ENCODE assay signal across 26 cellular contexts in the genomic region with DNA sequence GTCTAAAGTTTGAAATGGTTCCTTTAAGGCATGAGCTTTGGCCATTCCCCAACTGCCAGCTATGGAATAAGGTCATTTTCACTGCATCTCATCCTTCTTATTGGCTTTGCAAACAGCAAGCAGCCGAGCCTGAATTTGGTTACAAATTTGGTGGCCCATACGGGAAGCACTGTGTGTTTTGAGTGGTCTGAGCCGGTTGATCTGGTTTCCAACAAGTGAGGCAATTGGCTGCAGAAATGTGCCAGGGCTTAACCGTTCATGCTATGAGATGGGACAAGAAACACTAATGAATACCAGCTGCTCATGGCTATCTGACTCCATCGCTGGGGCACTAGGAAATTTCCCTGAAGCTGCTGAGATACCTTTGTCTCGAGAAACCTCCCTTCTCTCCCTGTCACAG. TPM values are rescaled to one million over a fixed set of nuclear protein-coding genes. Genes with fewer than 3 reads are reported as not detected.
DNase-seq lines count a peak whose midpoint lies in the region; ATAC-seq, FAIRE-seq and TF ChIP-seq lines count a peak whose summit lies in the region.
"Had no signal": no experiment of that assay in that cellular context is flagged by ENCODE, and none has a peak within 500 bp of the region (broad histone marks: within the 10 kb centered on the region; RNA-seq: fewer than 3 reads in every experiment).

No MANE protein-coding gene starts in this region.

- TF ChIP-seq CTCF in H1 (IDR thresholded peaks at IDR 0.05; ENCODE audit: control extremely low read depth in 1 of 3, insufficient read depth in 1 of 3, low read depth in 1 of 3, low read length in 3 of 3) (no peak), lower lobe of right lung (IDR thresholded peaks at IDR 0.05) (no peak), stomach (IDR thresholded peaks at IDR 0.05) (no peak), endothelial cell (IDR thresholded peaks at IDR 0.05; ENCODE audit: unreplicated experiment) (no peak), suprapubic skin (IDR thresholded peaks at IDR 0.05) (no peak), PC-3 (conservative IDR thresholded peaks at IDR 0.05; ENCODE audit: low read depth, low read length) (no peak), coronary artery (IDR thresholded peaks at IDR 0.05) (no peak)

- H3K27me3 ChIP-seq in H1 (replicated peaks in 1 of 4; ENCODE audit: control insufficient read depth in 3 of 4, extremely low read depth in 1 of 4, insufficient read depth in 3 of 4, low read length in 3 of 4) = no peaks in the 10 kb centered on the region
- H3K27me3 ChIP-seq in lower lobe of right lung (ENCODE audit: low read depth) = no peaks in the 10 kb centered on the region
- H3K27me3 ChIP-seq in stomach = no peaks in the 10 kb centered on the region
- H3K27me3 ChIP-seq in suprapubic skin = no peaks in the 10 kb centered on the region
- H3K27me3 ChIP-seq in PC-3 (ENCODE audit: low read length) = 0 out of 2 replicates have a peak, but pooled peaks cover 6% of the 10 kb centered on the region
- H3K27me3 ChIP-seq: BLaER1 treated with 17β-estradiol and CSF1 and Interleukin-3, amounts not matched to agents 10 nM and 100 nM had no signal

- H3K23me2 ChIP-seq in H1 (ENCODE audit: low read depth, low read length) = no peaks in the 10 kb centered on the region

- H3K27ac ChIP-seq in H1 (ENCODE audit: low read depth, low read length) (no peak overlapping the region), lower lobe of right lung (no peak overlapping the region), stomach (peak overlapping the region in 1 of 5 donors; percentile 24), suprapubic skin (no peak overlapping the region), PC-3 (ENCODE audit: low read length) (no peak overlapping the region), coronary artery (no peak overlapping the region)
- H3K27ac ChIP-seq: A549; BLaER1 treated with 17β-estradiol and CSF1 and Interleukin-3, amounts not matched to agents 10 nM and 100 nM had no signal

- peaks cover 15% of the 10 kb centered on the region for H3K36me3 Mint-ChIP-seq in endothelial cell (ENCODE audit: low read depth, unreplicated experiment)
- H3K36me3 Mint-ChIP-seq: CD14-positive monocyte had no signal

- no peak for TF ChIP-seq RAD21 in H1 (IDR thresholded peaks at IDR 0.05 in 1 of 2, conservative IDR thresholded peaks at IDR 0.05 in 1 of 2; ENCODE audit: low read depth in 2 of 2, low read length in 2 of 2)

- H3K27ac Mint-ChIP-seq in endothelial cell (ENCODE audit: unreplicated experiment) = no peak overlapping the region
- H3K27ac Mint-ChIP-seq: CD4-positive, alpha-beta T cell; CD8-positive, alpha-beta memory T cell; H9 had no signal

- H3K4ac ChIP-seq in H1 (replicated peaks; ENCODE audit: insufficient read length, low read depth, low read length) = no peak overlapping the region

- 77% methylated on average over 6 of the region's 6 CpGs; no CpG with 5 or more reads in 1 of the 2 experiments for WGBS in H1 (ENCODE audit: extremely low coverage in 1 of 2, insufficient coverage in 1 of 2, insufficient read length in 1 of 2, insufficient replicate concordance in 2 of 2, low coverage in 1 of 2, low lambda C conversion rate in 2 of 2, missing lambda C conversion rate in 1 of 2), 2 experiments
- WGBS in stomach, 5 donors = 46 to 66% (median 52%) methylated on average over 6 of the region's 6 CpGs
- 54% methylated on average over 6 of the region's 6 CpGs for WGBS in suprapubic skin

- H4K5ac ChIP-seq in H1 (ENCODE audit: insufficient read length, low read depth, low read length) = no peak overlapping the region

- BruUV-seq in PC-3 (replicated peaks; lab: Mats Ljungman, UMichigan) = no TSS peak

- H4K20me1 ChIP-seq in H1 (replicated peaks in 1 of 2; ENCODE audit: control insufficient read depth in 1 of 2, insufficient read depth in 2 of 2, low read length in 2 of 2) = no peaks in the 10 kb centered on the region
- no peaks in the 10 kb centered on the region for H4K20me1 ChIP-seq in PC-3 (ENCODE audit: low read length)
- H4K20me1 ChIP-seq: BLaER1 treated with 17β-estradiol and CSF1 and Interleukin-3, amounts not matched to agents 10 nM and 100 nM had no signal

- no peak for TF ChIP-seq EP300 in H1 (IDR thresholded peaks at IDR 0.05; ENCODE audit: borderline replicate concordance in 1 of 2, low read depth in 2 of 2, low read length in 2 of 2)
- TF ChIP-seq EP300 in stomach (IDR thresholded peaks at IDR 0.05) = no peak
- no peak for TF ChIP-seq EP300 in suprapubic skin (IDR thresholded peaks at IDR 0.05)

- POLR2A ChIA-PET in H1 (lab: Charles Lee; ENCODE audit: partially characterized antibody) (interaction anchor here (0.7 to 0.9 kb wide), 2 partner anchors 9 to 67 kb away, joined by 3 read pairs; no protein-coding TSS in a partner anchor), PC-3 (lab: Charles Lee; ENCODE audit: unreplicated experiment) (no interaction called here)

- 0 out of 2 replicates have a peak overlapping the region, but pooled peaks have one; percentile 23 for H2BK20ac ChIP-seq in H1 (ENCODE audit: low read length)

- H3K9me3 ChIP-seq in H1 (ENCODE audit: insufficient read depth in 2 of 2, low read depth in 1 of 2, low read length in 1 of 2) (no peaks in the 10 kb centered on the region), lower lobe of right lung (peaks cover 15% of the 10 kb centered on the region), stomach (peaks cover 0 to 24% (median 19%) of the 10 kb centered on the region in 4 donors), suprapubic skin (no peaks in the 10 kb centered on the region), PC-3 (ENCODE audit: low read length) (peaks cover 9% of the 10 kb centered on the region; the same call in 1 of the 2 replicates)
- H3K9me3 ChIP-seq: BE2C had no signal

- peaks cover 4% of the 10 kb centered on the region for H3K27me3 Mint-ChIP-seq in endothelial cell (ENCODE audit: unreplicated experiment)

- TF ChIP-seq POLR2A in H1 (IDR thresholded peaks at IDR 0.05; ENCODE audit: control extremely low read depth in 1 of 2, low read depth in 2 of 2, low read length in 2 of 2) (no peak), stomach (IDR thresholded peaks at IDR 0.05) (no peak), suprapubic skin (IDR thresholded peaks at IDR 0.05) (no peak)

- H3K9me2 ChIP-seq in PC-3 (replicated peaks; ENCODE audit: low read length) = no peaks in the 10 kb centered on the region

- no peak overlapping the region for H3K56ac ChIP-seq in H1 (replicated peaks; ENCODE audit: insufficient read length, low read depth, low read length)

- no peak overlapping the region for H3K4me3 ChIP-seq in H1 (ENCODE audit: extremely low read depth in 1 of 4, insufficient read depth in 2 of 4, low read depth in 3 of 4, low read length in 4 of 4)
- no peak overlapping the region for H3K4me3 ChIP-seq in lower lobe of right lung
- no peak overlapping the region for H3K4me3 ChIP-seq in stomach
- H3K4me3 ChIP-seq in suprapubic skin = no peak overlapping the region
- H3K4me3 ChIP-seq in PC-3 (ENCODE audit: low read length) = no peak overlapping the region
- no peak overlapping the region for H3K4me3 ChIP-seq in coronary artery
- H3K4me3 ChIP-seq: A549; BLaER1 treated with 17β-estradiol and CSF1 and Interleukin-3, amounts not matched to agents 10 nM and 100 nM; GM12878 had no signal

- no peak overlapping the region for H4K91ac ChIP-seq in H1 (replicated peaks; ENCODE audit: insufficient read length, low read length)

- intact Hi-C loops in lower lobe of right lung (cut with DNase I) = loop anchor here (10.0 kb wide), 1 partner anchor 100 kb away; no protein-coding TSS in a partner anchor
- intact Hi-C loops in stomach (cut with DNase I; ENCODE audit: low total_unique reads) = no loop called here
- intact Hi-C loops in PC-3 (cut with micrococcal nuclease) = no loop called here

- peak; percentile 14 for FAIRE-seq in GM19239 (lab: Jason Lieb, UNC)
- no peak for FAIRE-seq in H1 (lab: Jason Lieb, UNC)
- FAIRE-seq: A549, D721Med, GM12878 had no signal

- no peak overlapping the region for H3K4me3 Mint-ChIP-seq in endothelial cell (ENCODE audit: unreplicated experiment)
- H3K4me3 Mint-ChIP-seq: CD14-positive monocyte; CD4-positive, alpha-beta T cell; H9 had no signal

- CTCF ChIA-PET in H1 (lab: Charles Lee; ENCODE audit: partially characterized antibody) = interaction anchor here (0.7 to 6.5 kb wide), 8 partner anchors 9 to 146 kb away, joined by 3 to 70 read pairs (median 4); partner anchors contain the start of genes EDDM3A and EDDM3B
- CTCF ChIA-PET in PC-3 (lab: Charles Lee) = no interaction called here

- H3K36me3 ChIP-seq in H1 (ENCODE audit: control insufficient read depth in 2 of 4, insufficient read depth in 4 of 4, low read length in 3 of 4) (no peaks in the 10 kb centered on the region), lower lobe of right lung (no peaks in the 10 kb centered on the region), stomach (no peaks in the 10 kb centered on the region), suprapubic skin (no peaks in the 10 kb centered on the region), PC-3 (ENCODE audit: low read depth, low read length) (no peaks in the 10 kb centered on the region)
- H3K36me3 ChIP-seq: BE2C had no signal

- H3K4me1 ChIP-seq in H1 (replicated peaks in 1 of 4; ENCODE audit: control insufficient read depth in 3 of 4, insufficient read depth in 4 of 4, low read length in 3 of 4) (peaks cover 0 to 6% (median 1%) of the 10 kb centered on the region in 4 experiments; a peak in 4 of 7 replicates), lower lobe of right lung (no peaks in the 10 kb centered on the region), stomach (peaks cover 0 to 7% (median 0%) of the 10 kb centered on the region in 4 donors), suprapubic skin (no peaks in the 10 kb centered on the region), PC-3 (ENCODE audit: insufficient read depth, low read length) (no peaks in the 10 kb centered on the region)
- H3K4me1 ChIP-seq: A549, BE2C had no signal

- H3K9me3 Mint-ChIP-seq in endothelial cell (ENCODE audit: unreplicated experiment) = peaks cover 4% of the 10 kb centered on the region

- H4K8ac ChIP-seq in H1 (ENCODE audit: extremely low read depth, insufficient read depth, low read length) = no peak overlapping the region

- H2AFZ ChIP-seq in H1 (ENCODE audit: low read length) (0 out of 2 replicates have a peak overlapping the region, but pooled peaks have one; percentile 50), PC-3 (ENCODE audit: low read length) (no peak overlapping the region)

- no peak overlapping the region for H3K18ac ChIP-seq in H1 (ENCODE audit: extremely low read depth, low read length)

- H3K4me2 ChIP-seq in H1 (ENCODE audit: insufficient read depth in 1 of 2, low read depth in 2 of 2, low read length in 2 of 2) (no peak overlapping the region), PC-3 (ENCODE audit: low read length) (no peak overlapping the region)
- H3K4me2 ChIP-seq: A549; BLaER1 treated with 17β-estradiol and CSF1 and Interleukin-3, amounts not matched to agents 10 nM and 100 nM had no signal

- no peak overlapping the region for H2BK5ac ChIP-seq in H1 (ENCODE audit: low read depth, low read length)

- ATAC-seq in lower lobe of right lung (peak; percentile 53 to 56), PC-3 (no peak)
- ATAC-seq: A549, GM12878, HCT116 had no signal

- H3K4me1 Mint-ChIP-seq in endothelial cell (ENCODE audit: unreplicated experiment) = peaks cover 10% of the 10 kb centered on the region
- H3K4me1 Mint-ChIP-seq: CD8-positive, alpha-beta memory T cell had no signal

- DNase-seq in GM19239 (ENCODE audit: insufficient read length, low spot score) = no peak
- no peak for DNase-seq in H1 (ENCODE audit: low read depth in 1 of 2, low spot score in 2 of 2)
- DNase-seq in lower lobe of right lung = peak; percentile 45
- DNase-seq in stomach = peak; percentile 29
- DNase-seq in endothelial cell (ENCODE audit: low spot score) = no peak
- no peak for DNase-seq in suprapubic skin (ENCODE audit: low spot score in 2 of 2)
- no peak for DNase-seq in PC-3
- DNase-seq in coronary artery (ENCODE audit: low spot score) = no peak
- DNase-seq: 8988T; ACHN; AML-193; BE2C; CD4-positive, alpha-beta T cell; CD8-positive, alpha-beta memory T cell; DMS 273 treated with DMSO at 0.1 percent for 48 hours; DMS79; EL; GDM1; GOT3; H9 had no signal

- 0 out of 2 replicates have a peak overlapping the region, but pooled peaks have one; percentile 5 for H2BK12ac ChIP-seq in H1 (ENCODE audit: low read depth, low read length)

- H3K23ac ChIP-seq in H1 (ENCODE audit: insufficient read length) = no peak overlapping the region

- H2BK15ac ChIP-seq in H1 (ENCODE audit: low read length) = no peak overlapping the region

- no peak overlapping the region for H3K14ac ChIP-seq in H1 (ENCODE audit: insufficient read length)

- H3F3A ChIP-seq in PC-3 (ENCODE audit: low read length, unreplicated experiment) = no peaks in the 10 kb centered on the region

- no peak overlapping the region for H2BK120ac ChIP-seq in H1 (replicated peaks; ENCODE audit: low read depth, low read length)

- H3K9ac ChIP-seq in H1 (replicated peaks in 1 of 4; ENCODE audit: extremely low read depth in 1 of 4, low read depth in 3 of 4, low read length in 3 of 4) (no peak overlapping the region), PC-3 (ENCODE audit: low read length) (no peak overlapping the region)
- H3K9ac ChIP-seq: BLaER1 treated with 17β-estradiol and CSF1 and Interleukin-3, amounts not matched to agents 10 nM and 100 nM had no signal

- no peak overlapping the region for H2AK5ac ChIP-seq in H1 (ENCODE audit: low read depth, low read length)

- H3K79me1 ChIP-seq in H1 (ENCODE audit: low read depth, low read length) = no peaks in the 10 kb centered on the region

- H3K79me2 ChIP-seq in H1 (ENCODE audit: control insufficient read depth in 1 of 2, insufficient read depth in 2 of 2, low read length in 2 of 2) (no peaks in the 10 kb centered on the region), PC-3 (ENCODE audit: low read length) (no peaks in the 10 kb centered on the region)

RNA-seq across cellular contexts. Expression of gene EDDM3A, which starts 9.3 kb away (rescaled TPM):
- not detected in 2 replicates for total RNA-seq in H1 (2021; fragmentation: NEBNext Ultra II Directional; extraction: Animal tissue kit (Norgen Biotek cat#: 25700))
- polyA plus RNA-seq in H1 (2011; rRNA removed) = 0.09 and 0.11 TPM in 2 replicates
- polyA plus RNA-seq in H1 (2011; cell fraction: cytosol; rRNA removed) = 0.12 TPM
- not detected for polyA plus RNA-seq in H1 (2011; cell fraction: nucleus; rRNA removed)
- polyA plus RNA-seq in H1 (2012, experiment 1 of 2) = 0.19 TPM in 1 of 4 replicates, not detected in the others
- polyA plus RNA-seq in H1 (2012, experiment 2 of 2) = not detected
- polyA plus RNA-seq in H1 (2013, experiment 1 of 2) = not detected
- polyA plus RNA-seq in H1 (2013, experiment 2 of 2) = not detected
- not detected in 2 replicates for polyA minus RNA-seq in H1 (2011; rRNA and poly(A)+ RNA removed)
- polyA minus RNA-seq in H1 (2011; cell fraction: cytosol; rRNA and poly(A)+ RNA removed) = not detected
- not detected for polyA minus RNA-seq in H1 (2011; cell fraction: nucleus; rRNA and poly(A)+ RNA removed)
- total RNA-seq in lower lobe of right lung = not detected
- not detected for total RNA-seq in stomach
- under 1 TPM in 1 of 3 donors, not detected in 2; 0.38 TPM for polyA plus RNA-seq in stomach
- total RNA-seq in endothelial cell (ENCODE audit: unreplicated experiment) = not detected
- total RNA-seq in suprapubic skin = not detected
- total RNA-seq in PC-3 (2014; rRNA removed) = not detected in 2 replicates
- total RNA-seq: CD4-positive, alpha-beta T cell; CD8-positive, alpha-beta memory T cell; GM12878; H9 had no signal
- polyA plus RNA-seq: A549; CD14-positive monocyte; CD8-positive, alpha-beta memory T cell; GM12878 had no signal

RNA-seq across cellular contexts. Expression of gene EDDM3B, which starts 13.2 kb away (rescaled TPM):
- not detected in 2 replicates for total RNA-seq in H1 (2021; fragmentation: NEBNext Ultra II Directional; extraction: Animal tissue kit (Norgen Biotek cat#: 25700))
- polyA plus RNA-seq in H1 (2011; rRNA removed) (not detected in 2 replicates), stomach (not detected)
- not detected for polyA plus RNA-seq in H1 (2011; cell fraction: cytosol; rRNA removed)
- polyA plus RNA-seq in H1 (2011; cell fraction: nucleus; rRNA removed) = not detected
- polyA plus RNA-seq in H1 (2012, experiment 1 of 2) = not detected in 4 replicates
- polyA plus RNA-seq in H1 (2012, experiment 2 of 2) = not detected
- not detected for polyA plus RNA-seq in H1 (2013, experiment 1 of 2)
- polyA plus RNA-seq in H1 (2013, experiment 2 of 2) = not detected
- not detected in 2 replicates for polyA minus RNA-seq in H1 (2011; rRNA and poly(A)+ RNA removed)
- not detected for polyA minus RNA-seq in H1 (2011; cell fraction: cytosol; rRNA and poly(A)+ RNA removed)
- not detected for polyA minus RNA-seq in H1 (2011; cell fraction: nucleus; rRNA and poly(A)+ RNA removed)
- total RNA-seq in lower lobe of right lung (not detected), stomach (not detected), endothelial cell (ENCODE audit: unreplicated experiment) (not detected), suprapubic skin (not detected), PC-3 (2014; rRNA removed) (not detected in 2 replicates)
- total RNA-seq: CD4-positive, alpha-beta T cell; CD8-positive, alpha-beta memory T cell; GM12878; H9 had no signal
- polyA plus RNA-seq: A549; CD14-positive monocyte; CD8-positive, alpha-beta memory T cell; GM12878 had no signal

RNA-seq across cellular contexts. Expression of gene RNASE6, which starts 26.0 kb away (rescaled TPM):
- not detected in 2 replicates for total RNA-seq in H1 (2021; fragmentation: NEBNext Ultra II Directional; extraction: Animal tissue kit (Norgen Biotek cat#: 25700))
- polyA plus RNA-seq in H1 (2011; rRNA removed) = 0.12 TPM in 1 of 2 replicates, not detected in the other
- polyA plus RNA-seq in H1 (2011; cell fraction: cytosol; rRNA removed) = not detected
- polyA plus RNA-seq in H1 (2011; cell fraction: nucleus; rRNA removed) = not detected
- not detected in 4 replicates for polyA plus RNA-seq in H1 (2012, experiment 1 of 2)
- polyA plus RNA-seq in H1 (2012, experiment 2 of 2) = 0.25 TPM
- 0.22 TPM for polyA plus RNA-seq in H1 (2013, experiment 1 of 2)
- 0.42 TPM for polyA plus RNA-seq in H1 (2013, experiment 2 of 2)
- polyA minus RNA-seq in H1 (2011; rRNA and poly(A)+ RNA removed) = not detected in 2 replicates
- polyA minus RNA-seq in H1 (2011; cell fraction: cytosol; rRNA and poly(A)+ RNA removed) = not detected
- not detected for polyA minus RNA-seq in H1 (2011; cell fraction: nucleus; rRNA and poly(A)+ RNA removed)
- total RNA-seq in lower lobe of right lung = 27.3 TPM
- total RNA-seq in stomach = 10 to 100 TPM in 1 of 5 donors, 1 to 10 TPM in 2, not detected in 2; 2.9 to 13.3 (median 8.4) TPM
- 1 to 10 TPM; 4.7 to 8.2 (median 5.0) TPM for polyA plus RNA-seq in stomach
- 13.7 TPM for total RNA-seq in endothelial cell (ENCODE audit: unreplicated experiment)
- total RNA-seq in suprapubic skin = 1 to 10 TPM; 4.0 to 8.1 (median 7.6) TPM
- total RNA-seq in PC-3 (2014; rRNA removed) = not detected in 2 replicates
- total RNA-seq: H9 had no signal
- polyA plus RNA-seq: A549 had no signal

RNA-seq across cellular contexts. Expression of gene RNASE1, which starts 47.6 kb away (rescaled TPM):
- total RNA-seq in H1 (2021; fragmentation: NEBNext Ultra II Directional; extraction: Animal tissue kit (Norgen Biotek cat#: 25700)) = 2.2 and 3.0 TPM in 2 replicates
- polyA plus RNA-seq in H1 (2011; rRNA removed) (10.2 and 13.4 TPM in 2 replicates), stomach (100 to 1,000 TPM; 129 to 404 (median 237) TPM)
- polyA plus RNA-seq in H1 (2011; cell fraction: cytosol; rRNA removed) = 9.9 TPM
- 44.7 TPM for polyA plus RNA-seq in H1 (2011; cell fraction: nucleus; rRNA removed)
- polyA plus RNA-seq in H1 (2012, experiment 1 of 2) = 5.2 to 10.2 TPM (median 9.3 TPM) in 4 replicates
- 3.0 TPM for polyA plus RNA-seq in H1 (2012, experiment 2 of 2)
- 0.87 TPM for polyA plus RNA-seq in H1 (2013, experiment 1 of 2)
- polyA plus RNA-seq in H1 (2013, experiment 2 of 2) = 0.85 TPM
- 6.5 and 7.7 TPM in 2 replicates for polyA minus RNA-seq in H1 (2011; rRNA and poly(A)+ RNA removed)
- polyA minus RNA-seq in H1 (2011; cell fraction: cytosol; rRNA and poly(A)+ RNA removed) = not detected
- polyA minus RNA-seq in H1 (2011; cell fraction: nucleus; rRNA and poly(A)+ RNA removed) = 3.8 TPM
- total RNA-seq in lower lobe of right lung (694 TPM), stomach (100 to 1,000 TPM in 4 of 5 donors, 10 to 100 TPM in 1; 51.6 to 604 (median 237) TPM), endothelial cell (ENCODE audit: unreplicated experiment) (31.6 TPM), suprapubic skin (10 to 100 TPM; 39.7 to 97.1 (median 64.0) TPM), PC-3 (2014; rRNA removed) (0.23 and 0.51 TPM in 2 replicates)
- total RNA-seq: CD4-positive, alpha-beta T cell had no signal
- polyA plus RNA-seq: CD8-positive, alpha-beta memory T cell had no signal

Comparison
In these comparisons a context has a peak if more than half of its experiments do, and no peak if none do; other contexts are left out.
1. DNase-seq: peak in lower lobe of right lung (single experiment) and stomach (single experiment); none in GM19239 (single experiment), H1 (0 of 2), endothelial cell (single experiment), suprapubic skin (0 of 2), PC-3 (single experiment) and coronary artery (single experiment).